24 cellular contexts compared by ENCODE assay signal in the genomic region with DNA sequence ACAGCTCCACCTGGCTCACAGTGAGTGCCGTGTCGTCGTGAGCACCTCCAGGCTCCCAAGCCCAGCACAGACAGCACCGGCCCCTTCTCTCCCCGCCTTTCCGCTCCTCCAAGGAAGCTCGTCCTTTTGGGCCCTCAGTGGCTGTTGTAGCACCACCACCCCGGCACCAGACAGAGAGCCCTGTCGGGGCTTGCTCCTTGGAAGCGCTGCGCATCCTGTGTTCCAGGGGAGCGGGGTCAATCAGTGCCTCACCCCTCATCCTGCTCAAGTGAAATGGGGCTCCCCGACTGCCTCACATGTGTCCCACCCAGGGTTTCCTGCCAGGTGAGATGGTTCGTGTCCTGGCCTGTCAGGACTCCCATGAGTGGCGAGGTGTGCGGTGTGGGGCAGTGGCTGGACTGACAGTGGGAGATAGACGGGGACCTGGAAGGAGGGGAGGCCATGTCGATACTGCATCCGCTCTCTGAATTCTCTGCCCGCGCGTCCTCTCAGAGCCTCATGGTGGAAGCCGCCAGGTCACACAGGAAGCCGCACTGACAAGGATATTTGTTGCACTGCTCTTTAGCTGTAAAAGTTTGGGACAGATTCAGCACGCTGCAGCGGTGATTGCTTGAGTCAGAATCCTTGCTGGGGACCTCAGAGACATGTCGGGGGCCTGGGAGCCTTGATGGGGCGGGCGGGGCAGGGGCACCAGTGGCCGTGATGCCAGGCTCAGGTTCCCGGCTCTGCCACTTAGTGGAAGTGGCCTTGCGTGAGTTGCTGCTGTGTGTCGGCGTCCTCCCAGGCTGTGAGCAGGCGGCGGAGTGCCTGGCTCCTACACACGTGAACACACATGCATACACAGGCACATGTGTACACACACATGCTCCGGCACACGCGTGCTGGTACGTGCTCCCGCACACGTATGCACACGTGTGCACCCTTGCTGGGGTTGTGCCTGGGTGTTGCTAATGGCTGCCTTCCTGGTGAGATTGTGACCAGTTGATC.
DNase-seq lines count a peak whose midpoint lies in the region; TF ChIP-seq lines count a peak whose summit lies in the region.
"Had no signal": no experiment of that assay in that cellular context is flagged by ENCODE, and none has a peak within 500 bp of the region (broad histone marks: within the 10 kb centered on the region; RNA-seq: fewer than 3 reads in every experiment).

No MANE protein-coding gene starts in this region.

- H3K4me1 ChIP-seq in Peyer's patch: peaks cover 0 to 19% (median 0%) of the 10 kb centered on the region in 4 donors
- H3K4me1 ChIP-seq in suprapubic skin: peaks cover 6% of the 10 kb centered on the region
- H3K4me1 ChIP-seq: psoas muscle had no signal

- peaks cover 0 to 26% (median 0%) of the 10 kb centered on the region in 3 donors for H3K36me3 ChIP-seq in Peyer's patch
- H3K36me3 ChIP-seq in suprapubic skin: peaks cover 3% of the 10 kb centered on the region
- H3K36me3 ChIP-seq: brain microvascular endothelial cell, neural progenitor cell had no signal

- WGBS in suprapubic skin: 81% methylated on average over 27 of the region's 44 CpGs

- H3K27me3 ChIP-seq in Peyer's patch (no peaks in the 10 kb centered on the region), layer of hippocampus (ENCODE audit: control insufficient read depth, insufficient read depth, low read length) (no peaks in the 10 kb centered on the region), suprapubic skin (no peaks in the 10 kb centered on the region)
- H3K27me3 ChIP-seq: brain microvascular endothelial cell, heart left ventricle, neural progenitor cell had no signal

- H3K9me3 ChIP-seq in Peyer's patch (no peaks in the 10 kb centered on the region), suprapubic skin (no peaks in the 10 kb centered on the region)
- H3K9me3 ChIP-seq: heart left ventricle, psoas muscle, SK-N-SH had no signal

- DNase-seq in Peyer's patch (peak in 2 of 3 donors; percentile 38 to 42), suprapubic skin (ENCODE audit: low spot score in 2 of 2) (peak; percentile 59 to 72), GM19240 (ENCODE audit: insufficient read length, low spot score) (no peak), COLO668 (lab: John Stamatoyannopoulos, UW; ENCODE audit: unreplicated experiment) (no peak)
- no peak for DNase-seq in stimulated activated CD8-positive, alpha-beta memory T cell treated with anti-CD3 and anti-CD28 coated beads, Interleukin-4, amount 100 ng/mL, for 48 hours
- DNase-seq: activated CD4-positive, alpha-beta T cell treated with anti-CD3 and anti-CD28 coated beads, Interleukin-2, amount 50 U/mL, for 4 hours; activated CD8-positive, alpha-beta memory T cell treated with anti-CD3 and anti-CD28 coated beads, Interleukin-2, amount 50 U/mL, for 48 hours; brain microvascular endothelial cell; cortex of kidney; DMS153; GDM1; KG1; NCI-H1436 treated with DMSO at 0.1 percent for 48 hours; NCI-H510A treated with DMSO at 0.1 percent for 48 hours; NK-92 treated with Interleukin-12 subunit alpha and Interleukin-12 subunit beta, amount 100 ng/mL, for 24 hours; RPMI8226; stimulated activated CD4-positive, alpha-beta T cell treated with anti-CD3 and anti-CD28 coated beads, Interleukin-4, amount 100 ng/mL, for 24 hours; T-helper 2 cell had no signal

- no peak for TF ChIP-seq CTCF in Peyer's patch (IDR thresholded peaks at IDR 0.05)
- TF ChIP-seq CTCF in suprapubic skin (IDR thresholded peaks at IDR 0.05): no peak

- H3K27ac ChIP-seq in Peyer's patch (no peak overlapping the region), cingulate gyrus (ENCODE audit: low read depth, low read length) (peak overlapping the region; percentile 69), layer of hippocampus (ENCODE audit: low read depth, low read length) (peak overlapping the region; percentile 30), suprapubic skin (no peak overlapping the region)
- H3K27ac ChIP-seq: brain microvascular endothelial cell, heart left ventricle, neural progenitor cell, psoas muscle had no signal

- H3K4me3 ChIP-seq in Peyer's patch (no peak overlapping the region), suprapubic skin (no peak overlapping the region)
- H3K4me3 ChIP-seq: heart left ventricle, neural progenitor cell, psoas muscle had no signal

- TF ChIP-seq EP300 in suprapubic skin (IDR thresholded peaks at IDR 0.05): no peak

- TF ChIP-seq POLR2A in Peyer's patch (IDR thresholded peaks at IDR 0.05) (no peak), suprapubic skin (IDR thresholded peaks at IDR 0.05) (no peak)

Comparison
In these comparisons a context has a peak if more than half of its experiments do, and no peak if none do; other contexts are left out.
1. DNase-seq: peak in Peyer's patch (2 of 3) and suprapubic skin (2 of 2); none in GM19240 (single experiment), COLO668 (single experiment) and stimulated activated CD8-positive, alpha-beta memory T cell treated with anti-CD3 and anti-CD28 coated beads, Interleukin-4, amount 100 ng/mL, for 48 hours (single experiment).
2. H3K27ac ChIP-seq: peak in cingulate gyrus (single experiment) and layer of hippocampus (single experiment); none in Peyer's patch (0 of 4) and suprapubic skin (single experiment).